1 cellular context compared by ENCODE assay signal in genomic region chr11:7525424-7525823, GRCh38.
TF ChIP-seq lines count a peak whose summit lies in the region.

No MANE protein-coding gene starts in this region.

TF ChIP-seq in HepG2, 621 proteins besides CTCF, POLR2A, EP300 and RAD21 (continued from another document and continues in another):
- TF ChIP-seq MLXIP (CRISPR knock-in tag; IDR thresholded peaks at IDR 0.05; ENCODE audit: borderline replicate concordance): no peak
- no peak for TF ChIP-seq DMTF1 (CRISPR knock-in tag; IDR thresholded peaks at IDR 0.05)
- no peak for TF ChIP-seq THAP9 (CRISPR knock-in tag; IDR thresholded peaks at IDR 0.05; ENCODE audit: borderline replicate concordance)
- TF ChIP-seq HNF1A (IDR thresholded peaks at IDR 0.05; ENCODE audit: low read depth): no peak
- no peak for TF ChIP-seq HNF1A (CRISPR knock-in tag; IDR thresholded peaks at IDR 0.05; ENCODE audit: borderline replicate concordance)
- no peak for TF ChIP-seq TCF7 (IDR thresholded peaks at IDR 0.05; ENCODE audit: low read depth)
- peak; percentile 61; the same call in 1 of the 2 replicates for TF ChIP-seq MLX (CRISPR knock-in tag; IDR thresholded peaks at IDR 0.05)
- TF ChIP-seq ZBTB33 (CRISPR knock-in tag; IDR thresholded peaks at IDR 0.05): no peak
- TF ChIP-seq HBP1 (CRISPR knock-in tag; IDR thresholded peaks at IDR 0.05; ENCODE audit: low read depth): 0 out of 2 replicates have a peak, but pooled peaks have one; percentile 22
- peak; percentile 78 for TF ChIP-seq HOMEZ (CRISPR knock-in tag; IDR thresholded peaks at IDR 0.05; ENCODE audit: low read depth)
- peak; percentile 46; the same call in 1 of the 2 replicates for TF ChIP-seq FOSL2 (CRISPR knock-in tag; IDR thresholded peaks at IDR 0.05)
- no peak for TF ChIP-seq NAIF1 (CRISPR knock-in tag; IDR thresholded peaks at IDR 0.05; ENCODE audit: borderline replicate concordance)
- TF ChIP-seq NR1H2 (CRISPR knock-in tag; IDR thresholded peaks at IDR 0.05; ENCODE audit: borderline replicate concordance, low read depth): no peak
- no peak for TF ChIP-seq TFE3 (CRISPR knock-in tag; IDR thresholded peaks at IDR 0.05)
- no peak for TF ChIP-seq THAP8 (CRISPR knock-in tag; IDR thresholded peaks at IDR 0.05; ENCODE audit: borderline replicate concordance)
- no peak for TF ChIP-seq HCFC1 (IDR thresholded peaks at IDR 0.05; ENCODE audit: low read depth, low read length)
- TF ChIP-seq ZFX (CRISPR knock-in tag; IDR thresholded peaks at IDR 0.05; ENCODE audit: low read depth): peak; percentile 68
- peak; percentile 28; the same call in 1 of the 2 replicates for TF ChIP-seq SOX13 (IDR thresholded peaks at IDR 0.05)
- peak in 1 of 2 experiments; percentile 84; a peak in 2 of 4 replicates for TF ChIP-seq SOX13 (CRISPR knock-in tag; conservative IDR thresholded peaks at IDR 0.05 in 1 of 2, IDR thresholded peaks at IDR 0.05 in 1 of 2)
- no peak for TF ChIP-seq ZNF263 (CRISPR knock-in tag; IDR thresholded peaks at IDR 0.05)
- TF ChIP-seq ZNF160 (CRISPR knock-in tag; IDR thresholded peaks at IDR 0.05): no peak
- no peak for TF ChIP-seq MATR3 (CRISPR knock-in tag; IDR thresholded peaks at IDR 0.05)
- no peak for TF ChIP-seq ZNF451 (CRISPR knock-in tag; IDR thresholded peaks at IDR 0.05)
- TF ChIP-seq ZBTB38 (CRISPR knock-in tag; IDR thresholded peaks at IDR 0.05): peak; percentile 68
- no peak for TF ChIP-seq ZNF275 (CRISPR knock-in tag; IDR thresholded peaks at IDR 0.05; ENCODE audit: borderline replicate concordance)
- no peak for TF ChIP-seq ZNF770 (CRISPR knock-in tag; IDR thresholded peaks at IDR 0.05)
- no peak for TF ChIP-seq ZNF724P (CRISPR knock-in tag; IDR thresholded peaks at IDR 0.05; ENCODE audit: borderline replicate concordance)
